ENCODE assay signal across 10 cellular contexts in the genomic region with DNA sequence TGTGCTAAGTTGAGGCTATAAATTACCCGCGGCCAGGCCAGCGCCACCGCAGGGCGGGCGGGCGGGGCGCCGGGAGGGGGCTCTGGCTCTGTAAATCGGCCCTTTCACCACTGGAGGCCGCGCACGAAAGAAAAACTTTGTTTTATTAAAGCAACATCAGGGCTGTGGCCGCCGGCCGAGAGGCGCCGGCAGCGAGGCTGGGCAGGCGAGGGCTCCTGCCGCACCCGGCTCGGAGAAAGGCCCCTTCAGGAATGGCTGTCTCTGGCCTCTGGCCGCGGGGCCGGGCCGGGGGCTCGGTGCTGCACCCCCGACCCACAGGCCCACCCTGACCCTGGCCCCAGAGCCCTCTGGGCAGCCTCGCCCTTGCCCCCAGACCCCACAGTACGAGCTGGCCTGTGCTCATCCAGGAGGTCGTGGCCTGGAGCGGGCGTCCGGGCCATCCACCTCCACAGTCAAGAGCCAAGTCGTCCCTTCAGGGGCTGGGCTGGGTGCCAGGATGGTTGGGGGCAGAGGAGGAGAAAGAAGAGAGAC. TPM values are rescaled to one million over a fixed set of nuclear protein-coding genes. Genes with fewer than 3 reads are reported as not detected.
DNase-seq lines count a peak whose midpoint lies in the region; ATAC-seq and TF ChIP-seq lines count a peak whose summit lies in the region.
"Had no signal": no experiment of that assay in that cellular context is flagged by ENCODE, and none has a peak within 500 bp of the region (broad histone marks: within the 10 kb centered on the region; RNA-seq: fewer than 3 reads in every experiment).

No MANE protein-coding gene starts in this region.

- H3K27ac ChIP-seq in endodermal cell (ENCODE audit: low read depth, low read length), result no peak overlapping the region
- H3K27ac ChIP-seq in right lobe of liver, result no peak overlapping the region
- H3K27ac ChIP-seq in aorta (ENCODE audit: low read depth in 1 of 2, low read length in 2 of 2), result no peak overlapping the region

- peaks cover 14% of the 10 kb centered on the region for H3K4me1 Mint-ChIP-seq in endodermal cell

- WGBS in endodermal cell (ENCODE audit: insufficient coverage in 1 of 2, insufficient read length in 1 of 2), 2 experiments, result 68 to 76% methylated on average over 29 to 36 of the region's 36 CpGs
- 14% methylated on average over 10 of the region's 36 CpGs for whole genome bisulfite sequencing in right lobe of liver (ENCODE audit: insufficient coverage, low coverage, low lambda C conversion rate, missing lambda C conversion rate)
- WGBS in aorta, 2 donors, result 6% methylated on average over 35 to 36 of the region's 36 CpGs

- peak; percentile 27 for TF ChIP-seq CTCF in endodermal cell (conservative IDR thresholded peaks at IDR 0.05)
- TF ChIP-seq CTCF in right lobe of liver (IDR thresholded peaks at IDR 0.05), result peak in 2 of 4 donors; percentile 28 to 29

- H3K27me3 Mint-ChIP-seq in endodermal cell (ENCODE audit: insufficient read depth), result peaks cover 2% of the 10 kb centered on the region

- H3K36me3 ChIP-seq in endodermal cell (ENCODE audit: control insufficient read depth, insufficient read depth, low read length), result no peaks in the 10 kb centered on the region
- no peaks in the 10 kb centered on the region for H3K36me3 ChIP-seq in right lobe of liver
- H3K36me3 ChIP-seq in aorta (ENCODE audit: control insufficient read depth in 1 of 2, insufficient read depth in 2 of 2, low read length in 1 of 2), result no peaks in the 10 kb centered on the region
- H3K36me3 ChIP-seq: MG63 had no signal

- no peak overlapping the region for H3K4me3 Mint-ChIP-seq in endodermal cell

- H3K9ac ChIP-seq in endodermal cell (ENCODE audit: extremely low read depth, low read length, poor library complexity, severe bottlenecking), result no peak overlapping the region

- no peak for TF ChIP-seq POLR2A in right lobe of liver (IDR thresholded peaks at IDR 0.05)

- intact Hi-C loops in Right ventricle myocardium inferior (cut with DNase I), result no loop called here
- intact Hi-C loops in cardiac septum (cut with DNase I), result no loop called here
- intact Hi-C loops in right lobe of liver (cut with DNase I), result no loop called here
- intact Hi-C loops in aorta (cut with DNase I), result no loop called here

- no peak overlapping the region for H3K27ac Mint-ChIP-seq in endodermal cell

- no peak overlapping the region for H3K4me3 ChIP-seq in endodermal cell (ENCODE audit: low read length)
- H3K4me3 ChIP-seq in right lobe of liver, result no peak overlapping the region
- H3K4me3 ChIP-seq in aorta (ENCODE audit: low read length in 2 of 2), result no peak overlapping the region
- H3K4me3 ChIP-seq: MG63 had no signal

- no peaks in the 10 kb centered on the region for H3K27me3 ChIP-seq in endodermal cell (ENCODE audit: control insufficient read depth, insufficient read depth, low read length, poor library complexity, severe bottlenecking)
- H3K27me3 ChIP-seq in right lobe of liver, result no peaks in the 10 kb centered on the region
- H3K27me3 ChIP-seq in aorta (ENCODE audit: control insufficient read depth in 1 of 2, insufficient read depth in 2 of 2, low read length in 1 of 2), result no peaks in the 10 kb centered on the region
- H3K27me3 ChIP-seq: MG63 had no signal

- H3K9me3 Mint-ChIP-seq in endodermal cell, result no peaks in the 10 kb centered on the region

- DNase-seq in Right ventricle myocardium inferior (ENCODE audit: missing footprints), result no peak
- DNase-seq in cardiac septum (ENCODE audit: low spot score), result no peak
- peak; percentile 79 for DNase-seq in endodermal cell
- DNase-seq in right lobe of liver, result no peak
- no peak for DNase-seq in aorta
- DNase-seq in NCI-H1048 (lab: John Stamatoyannopoulos, UW), result no peak
- no peak for DNase-seq in NCI-H2196 (lab: John Stamatoyannopoulos, UW; ENCODE audit: unreplicated experiment)
- DNase-seq in HCEC 1CT, result no peak
- DNase-seq: activated CD4-positive, alpha-beta T cell treated with anti-CD3 and anti-CD28 coated beads for 48 hours; MG63 had no signal

- ATAC-seq in Right ventricle myocardium inferior, result peak; percentile 32
- peak; percentile 16 to 41 (median 29) for ATAC-seq in right lobe of liver
- ATAC-seq in aorta (ENCODE audit: low FRiP score), result peak; percentile 25

- H3K9me3 ChIP-seq in endodermal cell (ENCODE audit: control insufficient read depth, low read length) (no peaks in the 10 kb centered on the region), right lobe of liver (no peaks in the 10 kb centered on the region), aorta (ENCODE audit: control insufficient read depth, low read length) (no peaks in the 10 kb centered on the region)
- H3K9me3 ChIP-seq: MG63 had no signal

- H3K36me3 Mint-ChIP-seq in endodermal cell (ENCODE audit: low read depth), result no peaks in the 10 kb centered on the region

- peaks cover 12% of the 10 kb centered on the region for H3K4me1 ChIP-seq in endodermal cell (ENCODE audit: control insufficient read depth, insufficient read depth, low read length)
- peaks cover 0 to 8% (median 2%) of the 10 kb centered on the region in 4 donors for H3K4me1 ChIP-seq in right lobe of liver
- H3K4me1 ChIP-seq in aorta (ENCODE audit: control insufficient read depth in 1 of 2, insufficient read depth in 2 of 2, low read length in 2 of 2), result no peaks in the 10 kb centered on the region

RNA-seq across cellular contexts. Expression of gene FGFR3, which starts 29.5 kb away (rescaled TPM):
- total RNA-seq in Right ventricle myocardium inferior (1.8 TPM), cardiac septum (4.7 TPM), endodermal cell (100 to 1,000 TPM; 107 to 125 TPM), right lobe of liver (10 to 100 TPM; 14.3 to 30.0 (median 25.7) TPM), aorta (1 to 10 TPM; 1.2 to 4.0 TPM)
- 86.3 TPM for polyA plus RNA-seq in endodermal cell (2013, experiment 1 of 2)
- polyA plus RNA-seq in endodermal cell (2013, experiment 2 of 2), result 66.7 TPM
- 1 to 10 TPM; 1.0 to 2.4 TPM for polyA plus RNA-seq in aorta

RNA-seq across cellular contexts. Expression of gene TACC3, which starts 42.3 kb away (rescaled TPM):
- total RNA-seq in Right ventricle myocardium inferior (7.0 TPM), cardiac septum (4.1 TPM), endodermal cell (100 to 1,000 TPM; 113 to 182 TPM), right lobe of liver (1 to 10 TPM; 2.2 to 5.7 (median 4.8) TPM), aorta (10 to 100 TPM in 1 of 2 donors, 1 to 10 TPM in 1; 7.6 to 16.1 TPM)
- 142 TPM for polyA plus RNA-seq in endodermal cell (2013, experiment 1 of 2)
- polyA plus RNA-seq in endodermal cell (2013, experiment 2 of 2), result 150 TPM
- polyA plus RNA-seq in aorta, result 1 to 10 TPM; 5.2 to 9.3 TPM

RNA-seq across cellular contexts. Expression of gene TMEM129, which starts 42.5 kb away (rescaled TPM):
- total RNA-seq in Right ventricle myocardium inferior, result 26.3 TPM
- total RNA-seq in cardiac septum, result 38.1 TPM
- total RNA-seq in endodermal cell, result 10 to 100 TPM; 33.6 to 41.7 TPM
- 32.2 TPM for polyA plus RNA-seq in endodermal cell (2013, experiment 1 of 2)
- polyA plus RNA-seq in endodermal cell (2013, experiment 2 of 2), result 32.2 TPM
- 10 to 100 TPM; 13.8 to 51.0 (median 25.4) TPM for total RNA-seq in right lobe of liver
- 10 to 100 TPM; 24.9 to 26.6 TPM for total RNA-seq in aorta
- polyA plus RNA-seq in aorta, result 10 to 100 TPM; 14.8 to 36.4 TPM

RNA-seq across cellular contexts. Expression of gene SLBP, which starts 51.5 kb away (rescaled TPM):
- total RNA-seq in Right ventricle myocardium inferior, result 13.7 TPM
- 12.1 TPM for total RNA-seq in cardiac septum
- total RNA-seq in endodermal cell, result 10 to 100 TPM; 52.1 to 60.7 TPM
- 50.7 TPM for polyA plus RNA-seq in endodermal cell (2013, experiment 1 of 2)
- polyA plus RNA-seq in endodermal cell (2013, experiment 2 of 2), result 48.2 TPM
- total RNA-seq in right lobe of liver, result 10 to 100 TPM; 13.1 to 30.8 (median 14.7) TPM
- total RNA-seq in aorta, result 10 to 100 TPM; 25.1 to 25.3 TPM
- 10 to 100 TPM; 27.2 to 35.1 TPM for polyA plus RNA-seq in aorta

Comparison
In these comparisons a context has a peak if more than half of its experiments do, and no peak if none do; other contexts are left out.
1. RNA of gene TACC3, which starts 42.3 kb away (total RNA-seq): 113 to 182 TPM in endodermal cell; 7.6 to 16.1 TPM in aorta, 7.0 TPM in Right ventricle myocardium inferior (single experiment), 2.2 to 5.7 TPM in right lobe of liver and 4.1 TPM in cardiac septum (single experiment); every median in the first group is over 4 times any median in the second.
2. Peak in every context shown above with its lines, with median percentiles within 50 percentile points of each other: ATAC-seq.